ENCODE assay signal across 15 cellular contexts in genomic region chr15:52710710-52711107, GRCh38.
"Had no signal": no experiment of that assay in that cellular context is flagged by ENCODE, and none has a peak within 500 bp of the region (broad histone marks: within the 10 kb centered on the region; RNA-seq: fewer than 3 reads in every experiment).

No MANE protein-coding gene starts in this region.

- DNase-seq: activated CD4-positive, alpha-beta T cell treated with anti-CD3 and anti-CD28 coated beads for 4 hours; activated gamma-delta T cell treated with Interleukin-2 at 50 U/mL for 16 hours; activated T-cell treated with anti-CD3 and anti-CD28 coated beads, Interleukin-2, amount 50 U/mL, for 4 hours; left lung; mesenchymal stem cell; occipital lobe; psoas muscle; right lobe of liver; stimulated activated CD4-positive, alpha-beta T cell treated with anti-CD3 and anti-CD28 coated beads, Interleukin-1b, Interleukin-23, amount 100 ng/mL, for 48 hours; stimulated activated naive CD4-positive, alpha-beta T cell treated with Interleukin-2 at 50 U/mL for 16 hours; testis; upper lobe of right lung had no signal

- H3K9me3 Mint-ChIP-seq: activated T-cell treated with anti-CD3 and anti-CD28 coated beads, Interleukin-2, amount 50 U/mL, for 4 hours; nephron; T-helper 2 cell treated with Interferon-gamma antibody and Interleukin-4, amounts not matched to agents 5 μg/mL and 100 μg/mL, for 36 hours had no signal

- H3K27ac Mint-ChIP-seq: nephron; T-helper 2 cell treated with Interferon-gamma antibody and Interleukin-4, amounts not matched to agents 5 μg/mL and 100 μg/mL, for 36 hours had no signal

- H3K27ac ChIP-seq: cardiac muscle cell, left lung, psoas muscle, testis, upper lobe of right lung had no signal

- H3K9me3 ChIP-seq: left lung, psoas muscle, right lobe of liver, testis, upper lobe of right lung had no signal

- H3K4me1 ChIP-seq: left lung, psoas muscle, testis had no signal

- H3K4me1 Mint-ChIP-seq: nephron had no signal

- ATAC-seq: left lung had no signal

- H3K27me3 ChIP-seq: cardiac muscle cell, left lung, right lobe of liver, testis, upper lobe of right lung had no signal

- H3K4me3 Mint-ChIP-seq: activated T-cell treated with anti-CD3 and anti-CD28 coated beads, Interleukin-2, amount 50 U/mL, for 4 hours; nephron; T-helper 2 cell treated with Interferon-gamma antibody and Interleukin-4, amounts not matched to agents 5 μg/mL and 100 μg/mL, for 36 hours had no signal

- H3K36me3 ChIP-seq: cardiac muscle cell, left lung, right lobe of liver, upper lobe of right lung had no signal

- H3K4me3 ChIP-seq: cardiac muscle cell, left lung, psoas muscle, right lobe of liver, testis, upper lobe of right lung had no signal
